ENCODE assay signal across 8 cellular contexts in genomic region chr3:4824948-4825325, GRCh38.
DNase-seq lines count a peak whose midpoint lies in the region; ATAC-seq and TF ChIP-seq lines count a peak whose summit lies in the region.

No MANE protein-coding gene starts in this region.

- peak overlapping the region in 20 of 21 experiments; percentile 41 to 88 (median 73) for H3K27ac ChIP-seq in skin epidermis

- peak overlapping the region; percentile 92 to 98 for H3K27ac Mint-ChIP-seq in T-cell

- H3K4me1 Mint-ChIP-seq in T-cell = peaks cover 96 to 98% (median 98%) of the 10 kb centered on the region in 3 donors

- H3K4me3 ChIP-seq in fibroblast of mammary gland (ENCODE audit: control insufficient read depth, low read depth, low read length) = no peak overlapping the region
- H3K4me3 ChIP-seq in skin epidermis = no peak overlapping the region

- peak; percentile 69 for DNase-seq in HCEC 1CT
- DNase-seq in T-cell = no peak
- DNase-seq in fibroblast of mammary gland (ENCODE audit: low read depth) = peak; percentile 89
- no peak for DNase-seq in globus pallidus (ENCODE audit: low spot score)
- no peak for DNase-seq in GM20000 (ENCODE audit: low spot score)

- no peak for ATAC-seq in T-cell (replicated peaks in 1 of 4)
- no peak for ATAC-seq in GM18861 (IDR thresholded peaks at IDR 0.05; ENCODE audit: unreplicated experiment)
- no peak for ATAC-seq in GM18873 (IDR thresholded peaks at IDR 0.05; ENCODE audit: low FRiP score, unreplicated experiment)

- peaks cover 22% of the 10 kb centered on the region for H3K36me3 Mint-ChIP-seq in T-cell

- no peaks in the 10 kb centered on the region for H3K9me3 Mint-ChIP-seq in T-cell

- TF ChIP-seq CTCF in fibroblast of mammary gland (conservative IDR thresholded peaks at IDR 0.05; ENCODE audit: control insufficient read depth, insufficient read depth, low read depth, low read length) (no peak), GM20000 (IDR thresholded peaks at IDR 0.05; ENCODE audit: extremely low read depth, missing control alignments) (no peak)

- peak overlapping the region in 2 of 3 donors; percentile 76 to 82 for H3K4me3 Mint-ChIP-seq in T-cell

- CTCF ChIA-PET in T-cell (lab: Charles Lee) = no interaction called here

- no peaks in the 10 kb centered on the region for H3K27me3 Mint-ChIP-seq in T-cell

- POLR2A ChIA-PET in T-cell (lab: Charles Lee) = interaction anchor here in 1 of 2 donors (0.6 kb wide), 1 partner anchor 25 kb away, joined by 4 read pairs; no protein-coding TSS in a partner anchor

Comparison
In these comparisons a context has a peak if more than half of its experiments do, and no peak if none do; other contexts are left out.
1. DNase-seq: peak in HCEC 1CT (single experiment) and fibroblast of mammary gland (single experiment); none in T-cell (0 of 34), globus pallidus (single experiment) and GM20000 (single experiment).